Comparison of ENCODE assay signal across 18 cellular contexts in the genomic region with DNA sequence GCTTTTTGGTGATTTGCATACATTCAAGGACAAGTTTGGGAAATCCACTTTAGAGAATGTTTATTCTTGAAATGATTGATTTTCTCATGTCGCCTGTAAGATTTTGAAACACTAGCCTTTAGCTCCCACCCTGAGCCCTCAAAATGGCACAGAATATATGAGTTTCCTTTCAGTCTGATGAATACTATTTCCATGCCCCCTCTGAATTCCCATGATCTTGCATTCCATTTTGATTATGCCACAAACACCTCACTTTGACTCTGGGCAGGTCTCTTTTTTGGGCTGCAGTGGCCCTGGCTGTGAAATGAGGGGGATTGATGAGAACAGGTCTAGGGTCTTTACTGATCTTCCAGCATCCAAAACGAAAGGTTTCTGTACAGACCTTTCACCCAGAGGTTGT. TPM values are rescaled to one million over a fixed set of nuclear protein-coding genes. Genes with fewer than 3 reads are reported as not detected.
DNase-seq lines count a peak whose midpoint lies in the region; ATAC-seq and TF ChIP-seq lines count a peak whose summit lies in the region.
"Had no signal": no experiment of that assay in that cellular context is flagged by ENCODE, and none has a peak within 500 bp of the region (broad histone marks: within the 10 kb centered on the region; RNA-seq: fewer than 3 reads in every experiment).

No MANE protein-coding gene starts in this region.

- H3K4me3 ChIP-seq in SK-N-SH (ENCODE audit: low read depth in 2 of 2, low read length in 1 of 2) (no peak overlapping the region), PC-3 (ENCODE audit: low read length) (no peak overlapping the region), lower lobe of right lung (no peak overlapping the region)
- H3K4me3 ChIP-seq: A549, BLaER1, GM12878 had no signal

- H3K36me3 ChIP-seq in SK-N-SH (replicated peaks in 1 of 2; ENCODE audit: control insufficient read depth in 1 of 2, insufficient read depth in 2 of 2, low read length in 1 of 2) (no peaks in the 10 kb centered on the region), PC-3 (ENCODE audit: low read depth, low read length) (peaks cover 47% of the 10 kb centered on the region), lower lobe of right lung (no peaks in the 10 kb centered on the region)
- H3K36me3 ChIP-seq: BLaER1 had no signal

- peaks cover 3 to 14% (median 4%) of the 10 kb centered on the region in 3 donors for H3K4me1 Mint-ChIP-seq in naive B cell
- H3K4me1 Mint-ChIP-seq in chondrocyte (ENCODE audit: low read depth) = no peaks in the 10 kb centered on the region

- no peaks in the 10 kb centered on the region for H4K20me1 ChIP-seq in SK-N-SH (ENCODE audit: insufficient read depth)
- H4K20me1 ChIP-seq in PC-3 (ENCODE audit: low read length) = peaks cover 9% of the 10 kb centered on the region; the same call in 1 of the 2 replicates
- H4K20me1 ChIP-seq: BLaER1 had no signal

- H3K36me3 Mint-ChIP-seq in naive B cell (no peaks in the 10 kb centered on the region), chondrocyte (ENCODE audit: low read depth) (peaks cover 21% of the 10 kb centered on the region)
- H3K36me3 Mint-ChIP-seq: CD8-positive, alpha-beta T cell had no signal

- no peaks in the 10 kb centered on the region for H3K9me3 ChIP-seq in SK-N-SH
- no peaks in the 10 kb centered on the region for H3K9me3 ChIP-seq in PC-3 (ENCODE audit: low read length)
- no peaks in the 10 kb centered on the region for H3K9me3 ChIP-seq in lower lobe of right lung
- H3K9me3 ChIP-seq: BE2C, BLaER1, Caco-2 had no signal

- no peak overlapping the region for H3K27ac ChIP-seq in SK-N-SH (ENCODE audit: low read depth in 2 of 2, low read length in 1 of 2)
- H3K27ac ChIP-seq in PC-3 (ENCODE audit: low read length) = no peak overlapping the region
- no peak overlapping the region for H3K27ac ChIP-seq in lower lobe of right lung
- H3K27ac ChIP-seq: 22Rv1, A549, BLaER1 had no signal

- no peak for TF ChIP-seq EP300 in SK-N-SH (IDR thresholded peaks at IDR 0.05; ENCODE audit: borderline replicate concordance in 1 of 2, low read depth in 1 of 2, low read length in 1 of 2)

- no peaks in the 10 kb centered on the region for H3K9me2 ChIP-seq in SK-N-SH
- H3K9me2 ChIP-seq in PC-3 (replicated peaks; ENCODE audit: low read length) = no peaks in the 10 kb centered on the region

- POLR2A ChIA-PET in SK-N-SH (lab: Yijun Ruan, JAX) (no interaction called here), PC-3 (lab: Charles Lee; ENCODE audit: unreplicated experiment) (interaction anchor here (0.7 kb wide), 1 partner anchor 180 kb away, joined by 3 read pairs; no protein-coding TSS in a partner anchor)

- intact Hi-C loops in PC-3 (cut with micrococcal nuclease) (no loop called here), lower lobe of right lung (cut with DNase I) (no loop called here)

- TF ChIP-seq CTCF in SK-N-SH (IDR thresholded peaks at IDR 0.05) (no peak), PC-3 (conservative IDR thresholded peaks at IDR 0.05; ENCODE audit: low read depth, low read length) (no peak), lower lobe of right lung (IDR thresholded peaks at IDR 0.05) (no peak), chondrocyte (IDR thresholded peaks at IDR 0.05) (no peak)

- H3K9ac ChIP-seq in SK-N-SH (no peak overlapping the region), PC-3 (ENCODE audit: low read length) (no peak overlapping the region)
- H3K9ac ChIP-seq: BLaER1 had no signal

- H3K27me3 Mint-ChIP-seq in naive B cell (no peaks in the 10 kb centered on the region), chondrocyte (ENCODE audit: low read depth) (peaks cover 3% of the 10 kb centered on the region)

- H3K9me3 Mint-ChIP-seq in naive B cell = peaks cover 0 to 1% (median 0%) of the 10 kb centered on the region in 7 donors
- H3K9me3 Mint-ChIP-seq in chondrocyte (ENCODE audit: low read depth) = peaks cover 8% of the 10 kb centered on the region
- H3K9me3 Mint-ChIP-seq: CD4-positive, alpha-beta T cell; CD8-positive, alpha-beta T cell had no signal

- TSS peak; percentile 4 for BruUV-seq in PC-3 (replicated peaks; lab: Mats Ljungman, UMichigan)

- H3K79me2 ChIP-seq in SK-N-SH (ENCODE audit: insufficient read depth) = no peaks in the 10 kb centered on the region
- H3K79me2 ChIP-seq in PC-3 (ENCODE audit: low read length) = peaks cover 6% of the 10 kb centered on the region

- 63% methylated on average over 2 of the region's 2 CpGs for WGBS in SK-N-SH (ENCODE audit: low lambda C conversion rate)

- TF ChIP-seq RAD21 in SK-N-SH (IDR thresholded peaks at IDR 0.05; ENCODE audit: low read length) = no peak

- CTCF ChIA-PET in SK-N-SH (lab: Yijun Ruan, JAX) = interaction anchor here (1.0 to 1.5 kb wide), 2 partner anchors 10 to 25 kb away, joined by 3 to 6 read pairs; no protein-coding TSS in a partner anchor
- CTCF ChIA-PET in PC-3 (lab: Charles Lee) = no interaction called here

- H3K27ac Mint-ChIP-seq in naive B cell (peak overlapping the region in 4 of 6 donors; percentile 26 to 74 (median 34)), chondrocyte (ENCODE audit: unreplicated experiment) (no peak overlapping the region)
- H3K27ac Mint-ChIP-seq: CD4-positive, alpha-beta T cell; CD8-positive, alpha-beta T cell had no signal

- H3K4me3 Mint-ChIP-seq in naive B cell (no peak overlapping the region), chondrocyte (ENCODE audit: unreplicated experiment) (no peak overlapping the region)
- H3K4me3 Mint-ChIP-seq: CD4-positive, alpha-beta T cell; CD8-positive, alpha-beta T cell had no signal

- DNase-seq in SK-N-SH = no peak
- DNase-seq in PC-3 = no peak
- DNase-seq in naive B cell = no peak
- DNase-seq in lower lobe of right lung = no peak
- no peak for DNase-seq in chondrocyte (ENCODE audit: low spot score)
- no peak for DNase-seq in AG08396 (ENCODE audit: low spot score)
- DNase-seq: BE2C; Caco-2; Calu3; CD4-positive, alpha-beta T cell; CD8-positive, alpha-beta T cell; DMS79 treated with DMSO at 0.1 percent for 48 hours; GDM1 had no signal

- no peaks in the 10 kb centered on the region for H3K27me3 ChIP-seq in SK-N-SH (ENCODE audit: insufficient read depth)
- H3K27me3 ChIP-seq in PC-3 (ENCODE audit: low read length) = no peaks in the 10 kb centered on the region
- H3K27me3 ChIP-seq in lower lobe of right lung (ENCODE audit: low read depth) = no peaks in the 10 kb centered on the region
- H3K27me3 ChIP-seq: BE2C, BLaER1 had no signal

- H3K4me2 ChIP-seq in SK-N-SH = no peak overlapping the region
- no peak overlapping the region for H3K4me2 ChIP-seq in PC-3 (ENCODE audit: low read length)
- H3K4me2 ChIP-seq: A549, BLaER1 had no signal

- H3K4me1 ChIP-seq in SK-N-SH (ENCODE audit: control insufficient read depth in 1 of 2, insufficient read depth in 2 of 2, low read depth in 1 of 2, low read length in 1 of 2) (no peaks in the 10 kb centered on the region), PC-3 (ENCODE audit: insufficient read depth, low read length) (no peaks in the 10 kb centered on the region), lower lobe of right lung (peaks cover 7% of the 10 kb centered on the region)
- H3K4me1 ChIP-seq: A549, BE2C, Caco-2 had no signal

- ATAC-seq in SK-N-SH treated with all-trans-retinoic acid at 6 μM for 48 hours (no peak), PC-3 (no peak), naive B cell (ENCODE audit: low read depth in 2 of 2) (no peak), lower lobe of right lung (no peak)
- ATAC-seq: CD8-positive, alpha-beta T cell; GM12878 had no signal

- H3F3A ChIP-seq in SK-N-SH (replicated peaks; ENCODE audit: insufficient read depth) (no peaks in the 10 kb centered on the region), PC-3 (ENCODE audit: low read length, unreplicated experiment) (no peaks in the 10 kb centered on the region)

- H2AFZ ChIP-seq in SK-N-SH (ENCODE audit: low read depth) (no peak overlapping the region), PC-3 (ENCODE audit: low read length) (no peak overlapping the region)

TF ChIP-seq in SK-N-SH treated with all-trans-retinoic acid at 6 μM for 48 hours, 23 proteins besides CTCF, POLR2A, EP300 and RAD21:
- TF ChIP-seq ARNTL (CRISPR knock-in tag; IDR thresholded peaks at IDR 0.05; ENCODE audit: borderline replicate concordance, low read depth) = no peak
- peak; percentile 78; the same call in 1 of the 2 replicates for TF ChIP-seq ZFP30 (CRISPR knock-in tag; IDR thresholded peaks at IDR 0.05)
- TF ChIP-seq, protein P1, sequence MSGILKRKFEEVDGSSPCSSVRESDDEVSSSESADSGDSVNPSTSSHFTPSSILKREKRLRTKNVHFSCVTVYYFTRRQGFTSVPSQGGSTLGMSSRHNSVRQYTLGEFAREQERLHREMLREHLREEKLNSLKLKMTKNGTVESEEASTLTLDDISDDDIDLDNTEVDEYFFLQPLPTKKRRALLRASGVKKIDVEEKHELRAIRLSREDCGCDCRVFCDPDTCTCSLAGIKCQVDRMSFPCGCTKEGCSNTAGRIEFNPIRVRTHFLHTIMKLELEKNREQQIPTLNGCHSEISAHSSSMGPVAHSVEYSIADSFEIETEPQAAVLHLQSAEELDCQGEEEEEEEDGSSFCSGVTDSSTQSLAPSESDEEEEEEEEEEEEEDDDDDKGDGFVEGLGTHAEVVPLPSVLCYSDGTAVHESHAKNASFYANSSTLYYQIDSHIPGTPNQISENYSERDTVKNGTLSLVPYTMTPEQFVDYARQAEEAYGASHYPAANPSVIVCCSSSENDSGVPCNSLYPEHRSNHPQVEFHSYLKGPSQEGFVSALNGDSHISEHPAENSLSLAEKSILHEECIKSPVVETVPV (CRISPR knock-in tag; IDR thresholded peaks at IDR 0.05) = no peak

TF ChIP-seq in SK-N-SH, 30 proteins besides CTCF, POLR2A, EP300 and RAD21 (continues in another document):
- no peak for TF ChIP-seq NRF1 (IDR thresholded peaks at IDR 0.05; ENCODE audit: low read depth, low read length)
- TF ChIP-seq, protein P2, sequence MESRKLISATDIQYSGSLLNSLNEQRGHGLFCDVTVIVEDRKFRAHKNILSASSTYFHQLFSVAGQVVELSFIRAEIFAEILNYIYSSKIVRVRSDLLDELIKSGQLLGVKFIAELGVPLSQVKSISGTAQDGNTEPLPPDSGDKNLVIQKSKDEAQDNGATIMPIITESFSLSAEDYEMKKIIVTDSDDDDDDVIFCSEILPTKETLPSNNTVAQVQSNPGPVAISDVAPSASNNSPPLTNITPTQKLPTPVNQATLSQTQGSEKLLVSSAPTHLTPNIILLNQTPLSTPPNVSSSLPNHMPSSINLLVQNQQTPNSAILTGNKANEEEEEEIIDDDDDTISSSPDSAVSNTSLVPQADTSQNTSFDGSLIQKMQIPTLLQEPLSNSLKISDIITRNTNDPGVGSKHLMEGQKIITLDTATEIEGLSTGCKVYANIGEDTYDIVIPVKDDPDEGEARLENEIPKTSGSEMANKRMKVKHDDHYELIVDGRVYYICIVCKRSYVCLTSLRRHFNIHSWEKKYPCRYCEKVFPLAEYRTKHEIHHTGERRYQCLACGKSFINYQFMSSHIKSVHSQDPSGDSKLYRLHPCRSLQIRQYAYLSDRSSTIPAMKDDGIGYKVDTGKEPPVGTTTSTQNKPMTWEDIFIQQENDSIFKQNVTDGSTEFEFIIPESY (IDR thresholded peaks at IDR 0.05; ENCODE audit: borderline replicate concordance, low read depth) = no peak

RNA-seq across cellular contexts. Expression of a gene that starts 50.4 kb away (rescaled TPM):
- polyA plus RNA-seq in SK-N-SH (2012; rRNA removed) = 11.3 and 20.2 TPM in 2 replicates
- polyA plus RNA-seq in SK-N-SH (2012; cell fraction: cytosol; rRNA removed) = 13.5 and 13.7 TPM in 2 replicates
- polyA plus RNA-seq in SK-N-SH (2012; cell fraction: nucleus; rRNA removed) = 24.2 and 34.3 TPM in 2 replicates
- 340 and 372 TPM in 2 replicates for total RNA-seq in PC-3 (2014; rRNA removed)
- 1 to 10 TPM in 5 of 6 donors, not detected in 1; 1.2 to 3.2 (median 2.6) TPM for polyA plus RNA-seq in naive B cell (ENCODE audit: low read depth in 6 of 6)
- total RNA-seq in lower lobe of right lung = 34.6 TPM
- total RNA-seq in chondrocyte = 82.4 to 120 TPM (median 85.7 TPM) in 3 replicates
